9 cellular contexts compared by ENCODE assay signal in the genomic region with DNA sequence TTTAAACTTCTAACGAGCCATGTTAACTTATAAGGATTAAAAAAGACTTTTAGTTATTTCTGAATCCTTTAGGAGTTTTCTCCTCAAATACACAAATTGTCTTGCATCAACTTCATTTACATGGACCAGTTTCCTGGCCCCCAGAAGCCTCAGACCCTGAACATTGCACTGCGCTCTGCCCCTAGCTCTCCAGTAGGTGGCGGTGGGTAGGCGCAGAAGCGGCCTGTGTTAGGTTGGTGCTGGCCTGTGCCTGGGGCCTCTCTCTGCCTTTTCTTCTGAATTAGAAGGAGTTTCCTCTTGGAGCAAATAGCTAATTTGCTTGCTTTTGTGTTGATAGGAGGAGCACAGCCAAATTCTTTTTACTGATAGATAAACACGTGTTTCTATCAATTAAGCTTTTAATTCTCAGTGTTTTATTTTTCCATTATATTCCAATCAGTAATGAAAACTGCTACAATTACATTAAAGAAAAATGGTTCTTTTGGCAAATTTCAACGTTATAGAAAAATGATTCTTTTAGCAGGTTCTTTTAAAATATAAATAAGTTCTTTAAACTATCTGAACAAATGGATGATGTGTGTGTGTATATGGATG. TPM values are rescaled to one million over a fixed set of nuclear protein-coding genes. Genes with fewer than 3 reads are reported as not detected.
DNase-seq lines count a peak whose midpoint lies in the region; ATAC-seq and TF ChIP-seq lines count a peak whose summit lies in the region.
"Had no signal": no experiment of that assay in that cellular context is flagged by ENCODE, and none has a peak within 500 bp of the region (broad histone marks: within the 10 kb centered on the region; RNA-seq: fewer than 3 reads in every experiment).

No MANE protein-coding gene starts in this region.

- TF ChIP-seq CTCF in CD4-positive, alpha-beta T cell (IDR thresholded peaks at IDR 0.05) = peak; percentile 74
- peak; percentile 72 for TF ChIP-seq CTCF in liver (IDR thresholded peaks at IDR 0.05; ENCODE audit: low read depth, low read length, missing input control)

- CTCF ChIA-PET in CD4-positive, alpha-beta T cell (lab: Charles Lee) = interaction anchor here (0.6 to 1.2 kb wide), 6 partner anchors 13 to 43 kb away, joined by 3 to 7 read pairs (median 3); no protein-coding TSS in a partner anchor

- H3K4me3 ChIP-seq in liver (ENCODE audit: low read depth in 1 of 3, low read length in 3 of 3) = no peak overlapping the region

- no peaks in the 10 kb centered on the region for H3K27me3 Mint-ChIP-seq in CD4-positive, alpha-beta T cell
- H3K27me3 Mint-ChIP-seq: IgD-negative memory B cell had no signal

- H3K9me3 ChIP-seq in CD4-positive, alpha-beta T cell (ENCODE audit: control insufficient read depth, low read length) = no peaks in the 10 kb centered on the region
- no peaks in the 10 kb centered on the region for H3K9me3 ChIP-seq in liver (ENCODE audit: control insufficient read depth in 4 of 4, low read length in 3 of 4)

- no peaks in the 10 kb centered on the region for H3K4me1 Mint-ChIP-seq in CD4-positive, alpha-beta T cell (ENCODE audit: low read depth)

- no peaks in the 10 kb centered on the region for H3K4me1 ChIP-seq in liver (ENCODE audit: control insufficient read depth in 4 of 4, insufficient read depth in 4 of 4, low read length in 3 of 4)

- peak; percentile 6 to 49 (median 26) for DNase-seq in CD4-positive, alpha-beta T cell
- peak; percentile 47 for DNase-seq in NCI-H510A (lab: John Stamatoyannopoulos, UW)
- peak; percentile 70 for DNase-seq in activated CD4-positive, alpha-beta T cell treated with anti-CD3 and anti-CD28 coated beads for 48 hours
- DNase-seq in dermis blood vessel endothelial cell = peak; percentile 77
- DNase-seq in stimulated activated CD8-positive, alpha-beta memory T cell treated with anti-CD3 and anti-CD28 coated beads, Interleukin-12 subunit alpha, Interleukin-12 subunit beta, amount 100 ng/mL, for 1 hour (ENCODE audit: low read depth) = peak; percentile 5

- peak; percentile 87 to 91 for TF ChIP-seq RAD21 in liver (IDR thresholded peaks at IDR 0.05)

- H3K27ac ChIP-seq in CD4-positive, alpha-beta T cell (ENCODE audit: low read depth, low read length) = no peak overlapping the region
- no peak overlapping the region for H3K27ac ChIP-seq in liver (ENCODE audit: low read depth in 1 of 2, low read length in 2 of 2)

- 38% methylated on average over 7 of the region's 7 CpGs for WGBS in liver

- no peaks in the 10 kb centered on the region for H3K27me3 ChIP-seq in CD4-positive, alpha-beta T cell (ENCODE audit: control insufficient read depth, insufficient read depth, low read length)
- no peaks in the 10 kb centered on the region for H3K27me3 ChIP-seq in liver (ENCODE audit: control insufficient read depth in 4 of 4, insufficient read depth in 4 of 4, low read length in 3 of 4)

- peak; percentile 62 for ATAC-seq in CD4-positive, alpha-beta T cell (ENCODE audit: poor library complexity)
- ATAC-seq in GM19395 (IDR thresholded peaks at IDR 0.05; ENCODE audit: unreplicated experiment) (peak; percentile 91), HG03439 (IDR thresholded peaks at IDR 0.05; ENCODE audit: unreplicated experiment) (peak; percentile 78)

- POLR2A ChIA-PET in CD4-positive, alpha-beta T cell (lab: Charles Lee) = interaction anchor here (0.5 kb wide), 1 partner anchor 41 kb away, joined by 3 read pairs; no protein-coding TSS in a partner anchor

- no peaks in the 10 kb centered on the region for H3K36me3 ChIP-seq in liver (ENCODE audit: control insufficient read depth in 4 of 4, insufficient read depth in 3 of 4, low read depth in 1 of 4, low read length in 3 of 4)

- no peak overlapping the region for H3K9ac ChIP-seq in liver (ENCODE audit: low read depth in 1 of 2, low read length in 2 of 2)

- H3K4me3 Mint-ChIP-seq in CD4-positive, alpha-beta T cell = no peak overlapping the region
- H3K4me3 Mint-ChIP-seq: IgD-negative memory B cell had no signal

- H3K36me3 Mint-ChIP-seq in CD4-positive, alpha-beta T cell (ENCODE audit: low read depth) = peaks cover 42% of the 10 kb centered on the region

- intact Hi-C loops in CD4-positive, alpha-beta T cell (cut with DNase I, micrococcal nuclease) = loop anchor here in 1 of 2 experiments (2.0 to 10.0 kb wide), 2 partner anchors 423 to 1031 kb away; no protein-coding TSS in a partner anchor

- H3K27ac Mint-ChIP-seq in CD4-positive, alpha-beta T cell = no peak overlapping the region

- no peaks in the 10 kb centered on the region for H3K9me3 Mint-ChIP-seq in CD4-positive, alpha-beta T cell
- H3K9me3 Mint-ChIP-seq: IgD-negative memory B cell had no signal

TF ChIP-seq in liver, 16 proteins besides CTCF, POLR2A, EP300 and RAD21:
- TF ChIP-seq GABPA (IDR thresholded peaks at IDR 0.05 in 1 of 2, conservative IDR thresholded peaks at IDR 0.05 in 1 of 2) (no peak), YY1 (IDR thresholded peaks at IDR 0.05) (no peak), NR2F2 (IDR thresholded peaks at IDR 0.05) (no peak), HNF4A (conservative IDR thresholded peaks at IDR 0.05) (no peak), JUND (IDR thresholded peaks at IDR 0.05) (no peak), HNF4G (IDR thresholded peaks at IDR 0.05) (no peak), RXRA (IDR thresholded peaks at IDR 0.05) (no peak), FOXA1 (IDR thresholded peaks at IDR 0.05) (no peak), EGR1 (IDR thresholded peaks at IDR 0.05; ENCODE audit: low read depth in 2 of 2) (no peak), FOXA2 (IDR thresholded peaks at IDR 0.05) (no peak)
- TF ChIP-seq, protein P1, sequence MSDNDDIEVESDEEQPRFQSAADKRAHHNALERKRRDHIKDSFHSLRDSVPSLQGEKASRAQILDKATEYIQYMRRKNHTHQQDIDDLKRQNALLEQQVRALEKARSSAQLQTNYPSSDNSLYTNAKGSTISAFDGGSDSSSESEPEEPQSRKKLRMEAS (IDR thresholded peaks at IDR 0.05) = no peak
- TF ChIP-seq, protein P2, sequence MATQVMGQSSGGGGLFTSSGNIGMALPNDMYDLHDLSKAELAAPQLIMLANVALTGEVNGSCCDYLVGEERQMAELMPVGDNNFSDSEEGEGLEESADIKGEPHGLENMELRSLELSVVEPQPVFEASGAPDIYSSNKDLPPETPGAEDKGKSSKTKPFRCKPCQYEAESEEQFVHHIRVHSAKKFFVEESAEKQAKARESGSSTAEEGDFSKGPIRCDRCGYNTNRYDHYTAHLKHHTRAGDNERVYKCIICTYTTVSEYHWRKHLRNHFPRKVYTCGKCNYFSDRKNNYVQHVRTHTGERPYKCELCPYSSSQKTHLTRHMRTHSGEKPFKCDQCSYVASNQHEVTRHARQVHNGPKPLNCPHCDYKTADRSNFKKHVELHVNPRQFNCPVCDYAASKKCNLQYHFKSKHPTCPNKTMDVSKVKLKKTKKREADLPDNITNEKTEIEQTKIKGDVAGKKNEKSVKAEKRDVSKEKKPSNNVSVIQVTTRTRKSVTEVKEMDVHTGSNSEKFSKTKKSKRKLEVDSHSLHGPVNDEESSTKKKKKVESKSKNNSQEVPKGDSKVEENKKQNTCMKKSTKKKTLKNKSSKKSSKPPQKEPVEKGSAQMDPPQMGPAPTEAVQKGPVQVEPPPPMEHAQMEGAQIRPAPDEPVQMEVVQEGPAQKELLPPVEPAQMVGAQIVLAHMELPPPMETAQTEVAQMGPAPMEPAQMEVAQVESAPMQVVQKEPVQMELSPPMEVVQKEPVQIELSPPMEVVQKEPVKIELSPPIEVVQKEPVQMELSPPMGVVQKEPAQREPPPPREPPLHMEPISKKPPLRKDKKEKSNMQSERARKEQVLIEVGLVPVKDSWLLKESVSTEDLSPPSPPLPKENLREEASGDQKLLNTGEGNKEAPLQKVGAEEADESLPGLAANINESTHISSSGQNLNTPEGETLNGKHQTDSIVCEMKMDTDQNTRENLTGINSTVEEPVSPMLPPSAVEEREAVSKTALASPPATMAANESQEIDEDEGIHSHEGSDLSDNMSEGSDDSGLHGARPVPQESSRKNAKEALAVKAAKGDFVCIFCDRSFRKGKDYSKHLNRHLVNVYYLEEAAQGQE (IDR thresholded peaks at IDR 0.05) = no peak
- TF ChIP-seq, protein P3, sequence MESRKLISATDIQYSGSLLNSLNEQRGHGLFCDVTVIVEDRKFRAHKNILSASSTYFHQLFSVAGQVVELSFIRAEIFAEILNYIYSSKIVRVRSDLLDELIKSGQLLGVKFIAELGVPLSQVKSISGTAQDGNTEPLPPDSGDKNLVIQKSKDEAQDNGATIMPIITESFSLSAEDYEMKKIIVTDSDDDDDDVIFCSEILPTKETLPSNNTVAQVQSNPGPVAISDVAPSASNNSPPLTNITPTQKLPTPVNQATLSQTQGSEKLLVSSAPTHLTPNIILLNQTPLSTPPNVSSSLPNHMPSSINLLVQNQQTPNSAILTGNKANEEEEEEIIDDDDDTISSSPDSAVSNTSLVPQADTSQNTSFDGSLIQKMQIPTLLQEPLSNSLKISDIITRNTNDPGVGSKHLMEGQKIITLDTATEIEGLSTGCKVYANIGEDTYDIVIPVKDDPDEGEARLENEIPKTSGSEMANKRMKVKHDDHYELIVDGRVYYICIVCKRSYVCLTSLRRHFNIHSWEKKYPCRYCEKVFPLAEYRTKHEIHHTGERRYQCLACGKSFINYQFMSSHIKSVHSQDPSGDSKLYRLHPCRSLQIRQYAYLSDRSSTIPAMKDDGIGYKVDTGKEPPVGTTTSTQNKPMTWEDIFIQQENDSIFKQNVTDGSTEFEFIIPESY (IDR thresholded peaks at IDR 0.05) = no peak
- TF ChIP-seq, protein P4, sequence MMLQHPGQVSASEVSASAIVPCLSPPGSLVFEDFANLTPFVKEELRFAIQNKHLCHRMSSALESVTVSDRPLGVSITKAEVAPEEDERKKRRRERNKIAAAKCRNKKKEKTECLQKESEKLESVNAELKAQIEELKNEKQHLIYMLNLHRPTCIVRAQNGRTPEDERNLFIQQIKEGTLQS (IDR thresholded peaks at IDR 0.05) = no peak
TF ChIP-seq in liver: peak in this region for 0.

RNA-seq across cellular contexts. Expression of a gene that starts 44.4 kb away (rescaled TPM):
- total RNA-seq in CD4-positive, alpha-beta T cell = 10 to 100 TPM; 15.4 to 16.1 TPM
- total RNA-seq in dermis blood vessel endothelial cell (54.5 and 64.6 TPM in 2 replicates), liver (10 to 100 TPM in 1 of 2 donors, 1 to 10 TPM in 1; 7.8 to 11.3 TPM)
- polyA plus RNA-seq in liver = 10 to 100 TPM in 1 of 2 donors, 1 to 10 TPM in 1; 9.4 to 10.8 TPM

Comparison
In these comparisons a context has a peak if more than half of its experiments do, and no peak if none do; other contexts are left out.
1. DNase-seq: peak in every context shown above with its lines; median percentile 77 in dermis blood vessel endothelial cell; 70 in activated CD4-positive, alpha-beta T cell treated with anti-CD3 and anti-CD28 coated beads for 48 hours; 47 in NCI-H510A; 26 in CD4-positive, alpha-beta T cell; 5 in stimulated activated CD8-positive, alpha-beta memory T cell treated with anti-CD3 and anti-CD28 coated beads, Interleukin-12 subunit alpha, Interleukin-12 subunit beta, amount 100 ng/mL, for 1 hour.